8 cellular contexts compared by ENCODE assay signal in genomic region chr18:26549103-26549485, GRCh38. TPM values are rescaled to one million over a fixed set of nuclear protein-coding genes. Genes with fewer than 3 reads are reported as not detected.
DNase-seq lines count a peak whose midpoint lies in the region; ATAC-seq and TF ChIP-seq lines count a peak whose summit lies in the region.

No MANE protein-coding gene starts in this region.

- peaks cover 71% of the 10 kb centered on the region for H3K27me3 Mint-ChIP-seq in activated naive CD4-positive, alpha-beta T cell treated with anti-CD3 and anti-CD28 coated beads, Interleukin-2, amount 10 ng/mL, durations not matched to agents 7 days and 5 days

- peak overlapping the region; percentile 80 for H3K14ac ChIP-seq in trophoblast cell (ENCODE audit: low read length)

- peak overlapping the region; percentile 52 for H4K12ac ChIP-seq in trophoblast cell (ENCODE audit: low read depth, low read length)

- H3K36me3 Mint-ChIP-seq in activated naive CD4-positive, alpha-beta T cell treated with anti-CD3 and anti-CD28 coated beads, Interleukin-2, amount 10 ng/mL, durations not matched to agents 7 days and 5 days: peaks cover 7% of the 10 kb centered on the region

- H3K4me3 Mint-ChIP-seq in activated naive CD4-positive, alpha-beta T cell treated with anti-CD3 and anti-CD28 coated beads, Interleukin-2, amount 10 ng/mL, durations not matched to agents 7 days and 5 days: peak overlapping the region; percentile 67

- H3K4me2 ChIP-seq in Loucy (ENCODE audit: low read depth, low read length, poor library complexity, severe bottlenecking) (peak overlapping the region; percentile 88), trophoblast cell (ENCODE audit: low read length) (peak overlapping the region; percentile 78)

- H4K91ac ChIP-seq in trophoblast cell (ENCODE audit: low read depth, low read length): peak overlapping the region; percentile 97

- H3K4me3 ChIP-seq in Loucy (ENCODE audit: low read length, poor library complexity, severe bottlenecking) (peak overlapping the region; percentile 93), trophoblast cell (ENCODE audit: low read depth, low read length) (peak overlapping the region; percentile 63)

- peak overlapping the region; percentile 51 for H2BK12ac ChIP-seq in trophoblast cell (ENCODE audit: low read length)

- peaks cover 41% of the 10 kb centered on the region for H3K4me1 ChIP-seq in Loucy (ENCODE audit: insufficient read depth, low read length, poor library complexity, severe bottlenecking)
- H3K4me1 ChIP-seq in trophoblast cell (ENCODE audit: control insufficient read depth in 1 of 2, insufficient read depth in 2 of 2, low read length in 2 of 2): peaks cover 25 to 28% of the 10 kb centered on the region in 2 experiments

- peaks cover 25% of the 10 kb centered on the region for H3K79me2 ChIP-seq in Loucy (ENCODE audit: insufficient read depth, low read length)
- peaks cover 20% of the 10 kb centered on the region for H3K79me2 ChIP-seq in trophoblast cell (ENCODE audit: control insufficient read depth, insufficient read depth, low read length, poor library complexity)

- H3K23ac ChIP-seq in trophoblast cell (ENCODE audit: low read length): no peak overlapping the region

- H2BK5ac ChIP-seq in trophoblast cell (ENCODE audit: low read depth, low read length, poor library complexity): peak overlapping the region; percentile 88

- peak; percentile 19 for DNase-seq in SIG-M5 treated with dmso at 0.1 percent for 504 hours (lab: John Stamatoyannopoulos, UW; ENCODE audit: unreplicated experiment)
- DNase-seq in SIG-M5 (lab: John Stamatoyannopoulos, UW): no peak
- DNase-seq in activated naive CD4-positive, alpha-beta T cell treated with anti-CD3 and anti-CD28 coated beads, Interleukin-2, amount 10 ng/mL, durations not matched to agents 7 days and 5 days: peak; percentile 29
- peak in 36 of 42 donors; percentile 21 to 72 (median 48) for DNase-seq in head of caudate nucleus
- peak; percentile 33 to 61 for DNase-seq in trophoblast cell

- no peak for ATAC-seq in GM21390 (IDR thresholded peaks at IDR 0.05; ENCODE audit: unreplicated experiment)
- no peak for ATAC-seq in HG03139 (IDR thresholded peaks at IDR 0.05; ENCODE audit: unreplicated experiment)

- no peak overlapping the region for H2AK5ac ChIP-seq in trophoblast cell (ENCODE audit: low read length)

- H3K4ac ChIP-seq in trophoblast cell (ENCODE audit: low read depth, low read length): peak overlapping the region; percentile 74

- no peaks in the 10 kb centered on the region for H3K36me3 ChIP-seq in Loucy (ENCODE audit: insufficient read depth, low read length)
- H3K36me3 ChIP-seq in trophoblast cell (ENCODE audit: control insufficient read depth in 1 of 2, insufficient read depth in 2 of 2, low read length in 2 of 2): peaks cover 0 to 2% of the 10 kb centered on the region in 2 experiments

- H2AFZ ChIP-seq in Loucy (ENCODE audit: low read length) (peak overlapping the region; percentile 98), trophoblast cell (ENCODE audit: insufficient read depth, low read length, poor library complexity) (peak overlapping the region; percentile 73)

- no peaks in the 10 kb centered on the region for H3K9me2 ChIP-seq in Loucy (replicated peaks; ENCODE audit: low read depth, low read length)

- peaks cover 25% of the 10 kb centered on the region for H3K79me1 ChIP-seq in trophoblast cell (ENCODE audit: low read length)

- H3K9ac ChIP-seq in Loucy (ENCODE audit: low read depth, low read length, poor library complexity, severe bottlenecking) (peak overlapping the region; percentile 79), trophoblast cell (ENCODE audit: low read length) (peak overlapping the region; percentile 66)

- H3K4me1 Mint-ChIP-seq in activated naive CD4-positive, alpha-beta T cell treated with anti-CD3 and anti-CD28 coated beads, Interleukin-2, amount 10 ng/mL, durations not matched to agents 7 days and 5 days: peaks cover 30% of the 10 kb centered on the region

- TF ChIP-seq CTCF in Loucy (conservative IDR thresholded peaks at IDR 0.05; ENCODE audit: low read length): no peak

- H2BK120ac ChIP-seq in trophoblast cell (ENCODE audit: insufficient read depth, low read length, poor library complexity): peak overlapping the region; percentile 97

- H3K9me3 Mint-ChIP-seq in activated naive CD4-positive, alpha-beta T cell treated with anti-CD3 and anti-CD28 coated beads, Interleukin-2, amount 10 ng/mL, durations not matched to agents 7 days and 5 days: no peaks in the 10 kb centered on the region

- peak overlapping the region; percentile 92 for H4K8ac ChIP-seq in trophoblast cell (ENCODE audit: low read depth, low read length)

- H3K27me3 ChIP-seq in Loucy (ENCODE audit: insufficient read depth, low read length, poor library complexity, severe bottlenecking) (no peaks in the 10 kb centered on the region), trophoblast cell (ENCODE audit: insufficient read depth, low read length) (no peaks in the 10 kb centered on the region)

- H3K27ac Mint-ChIP-seq in activated naive CD4-positive, alpha-beta T cell treated with anti-CD3 and anti-CD28 coated beads, Interleukin-2, amount 10 ng/mL, durations not matched to agents 7 days and 5 days: no peak overlapping the region

- intact Hi-C loops in head of caudate nucleus (cut with DNase I): loop anchor here (5.0 to 10.0 kb wide), 2 partner anchors 108 to 144 kb away; no protein-coding TSS in a partner anchor

- WGBS in trophoblast cell (ENCODE audit: extremely low coverage, insufficient coverage, insufficient read length): no CpG with 5 or more reads among the region's 36 CpGs

- peaks cover 6% of the 10 kb centered on the region for H4K20me1 ChIP-seq in Loucy (ENCODE audit: insufficient read depth, low read length, poor library complexity, severe bottlenecking)

- H3K9me3 ChIP-seq in Loucy (ENCODE audit: insufficient read depth, low read depth, low read length): no peaks in the 10 kb centered on the region
- H3K9me3 ChIP-seq in trophoblast cell (ENCODE audit: insufficient read depth, low read depth, low read length): no peaks in the 10 kb centered on the region

- H3K18ac ChIP-seq in trophoblast cell (ENCODE audit: low read length): peak overlapping the region; percentile 81

- CTCF ChIA-PET in activated naive CD4-positive, alpha-beta T cell treated with anti-CD3 and anti-CD28 coated beads, Interleukin-2, amount 10 ng/mL, durations not matched to agents 7 days and 5 days (lab: Charles Lee): no interaction called here

- 0 out of 2 replicates have a peak, but pooled peaks cover 3% of the 10 kb centered on the region for H3F3A ChIP-seq in Loucy (ENCODE audit: low read depth)

- peak overlapping the region; percentile 96 for H3K27ac ChIP-seq in trophoblast cell (ENCODE audit: low read depth, low read length)

RNA-seq across cellular contexts. Expression of gene KCTD1, which starts 0.7 kb away (rescaled TPM):
- polyA plus RNA-seq in trophoblast cell (2013): 36.1 and 38.7 TPM in 2 replicates
